In genomic region chr11:907668-908067, GRCh38 we compare ENCODE assay signal across 30 cellular contexts. TPM values are rescaled to one million over a fixed set of nuclear protein-coding genes. Genes with fewer than 3 reads are reported as not detected.
A peak's percentile ranks its signal among the peaks of the same experiment; 100 is the strongest.
DNase-seq lines count a peak whose midpoint lies in the region; ATAC-seq, FAIRE-seq and TF ChIP-seq lines count a peak whose summit lies in the region.
"Had no signal": no experiment of that assay in that cellular context is flagged by ENCODE, and none has a peak within 500 bp of the region (broad histone marks: within the 10 kb centered on the region; RNA-seq: fewer than 3 reads in every experiment).

No MANE protein-coding gene starts in this region.

- no peaks in the 10 kb centered on the region for H3K9me3 Mint-ChIP-seq in activated T-cell treated with anti-CD3 and anti-CD28 coated beads, Interleukin-2, amount 50 U/mL, for 4 hours
- H3K9me3 Mint-ChIP-seq in progenitor cell of endocrine pancreas (ENCODE audit: low read depth) = no peaks in the 10 kb centered on the region
- H3K9me3 Mint-ChIP-seq: central memory CD8-positive, alpha-beta T cell; naive thymus-derived CD8-positive, alpha-beta T cell; T-helper 1 cell treated with Interleukin-12 subunit alpha and Interleukin-12 subunit beta and Interleukin-4 antibody, amounts not matched to agents 30 μg/mL and 1 μg/mL, for 36 hours had no signal

- TF ChIP-seq CTCF in OCI-LY1 (IDR thresholded peaks at IDR 0.05; ENCODE audit: low read length) = no peak
- no peak for TF ChIP-seq CTCF in GM12878 (IDR thresholded peaks at IDR 0.05 in 2 of 3, conservative IDR thresholded peaks at IDR 0.05 in 1 of 3; ENCODE audit: control insufficient read depth in 2 of 3, extremely low read depth in 1 of 3, insufficient read depth in 1 of 3, low read depth in 3 of 3, low read length in 3 of 3)
- TF ChIP-seq CTCF in progenitor cell of endocrine pancreas (IDR thresholded peaks at IDR 0.05; ENCODE audit: unreplicated experiment) = no peak

- H3K9me3 ChIP-seq in OCI-LY1 (ENCODE audit: low read length) = no peaks in the 10 kb centered on the region
- H3K9me3 ChIP-seq in GM12878 (replicated peaks; ENCODE audit: control insufficient read depth, insufficient read depth, low read length) = no peaks in the 10 kb centered on the region
- H3K9me3 ChIP-seq: gastroesophageal sphincter, left ventricle myocardium inferior, transverse colon had no signal

- no peaks in the 10 kb centered on the region for H3F3A ChIP-seq in OCI-LY1 (ENCODE audit: insufficient read depth, low read length)

- peaks cover 12% of the 10 kb centered on the region for H3K36me3 Mint-ChIP-seq in activated T-cell treated with anti-CD3 and anti-CD28 coated beads, Interleukin-2, amount 50 U/mL, for 4 hours (ENCODE audit: insufficient read depth)
- peaks cover 2% of the 10 kb centered on the region for H3K36me3 Mint-ChIP-seq in progenitor cell of endocrine pancreas (ENCODE audit: insufficient read depth)

- CTCF ChIA-PET in GM12878 (lab: Yijun Ruan, JAX) = interaction anchor here (1.4 kb wide), 1 partner anchor 17 kb away, joined by 3 read pairs; no protein-coding TSS in a partner anchor

- in situ Hi-C loops in GM12878 (cut with MboI) = no loop called here

- no peak for DNase-seq in activated T-cell treated with anti-CD3 and anti-CD28 coated beads, Interleukin-2, amount 50 U/mL, for 4 hours
- no peak for DNase-seq in activated T-cell treated with anti-CD3 and anti-CD28 coated beads for 4 hours
- DNase-seq in GM12878 (ENCODE audit: low read depth, low spot score) = peak; percentile 5
- no peak for DNase-seq in progenitor cell of endocrine pancreas (ENCODE audit: low spot score, unreplicated experiment)
- no peak for DNase-seq in posterior cingulate gyrus
- DNase-seq in stimulated activated CD4-positive, alpha-beta T cell treated with anti-CD3 and anti-CD28 coated beads, Interleukin-15, amount 100 ng/mL, for 24 hours = no peak
- no peak for DNase-seq in NCI-H2227 (lab: John Stamatoyannopoulos, UW; ENCODE audit: unreplicated experiment)
- DNase-seq: activated T-cell treated with anti-CD3 and anti-CD28 coated beads, Interleukin-2, amount 50 U/mL, for 48 hours; dermis blood vessel endothelial cell; DMS79; GDM1; hypothalamus; left ventricle myocardium inferior; naive thymus-derived CD8-positive, alpha-beta T cell; NCI-H1105 treated with DMSO at 0.1 percent for 48 hours; NCI-H2029 treated with DMSO at 0.1 percent for 48 hours; NCI-H2227 treated with DMSO at 0.1 percent for 48 hours; NCI-H69; retina; small intestine; stimulated activated CD4-positive, alpha-beta T cell treated with anti-CD3 and anti-CD28 coated beads, Interleukin-1b, Interleukin-23, amount 100 ng/mL, for 48 hours; stimulated activated CD8-positive, alpha-beta memory T cell treated with anti-CD3 and anti-CD28 coated beads, Interleukin-4, amount 100 ng/mL, for 48 hours; transverse colon had no signal

- H3K4me3 ChIP-seq in OCI-LY1 (ENCODE audit: low read depth, low read length, poor library complexity, severe bottlenecking) (no peak overlapping the region), GM12878 (no peak overlapping the region)
- H3K4me3 ChIP-seq: gastroesophageal sphincter, left ventricle myocardium inferior, SK-N-MC, transverse colon had no signal

- ATAC-seq in activated T-cell treated with anti-CD3 and anti-CD28 coated beads, Interleukin-2, amount 50 U/mL, for 4 hours = no peak
- ATAC-seq in GM12878 = peak; percentile 34
- ATAC-seq: gastroesophageal sphincter; HCT116; naive thymus-derived CD8-positive, alpha-beta T cell had no signal

- 3% methylated on average over 2 of the region's 2 CpGs for WGBS in GM12878 (ENCODE audit: insufficient coverage, insufficient replicate concordance, low lambda C conversion rate, missing lambda C conversion rate)

- H3K27me3 Mint-ChIP-seq in activated T-cell treated with anti-CD3 and anti-CD28 coated beads, Interleukin-2, amount 50 U/mL, for 4 hours (ENCODE audit: low read depth) = no peaks in the 10 kb centered on the region
- no peaks in the 10 kb centered on the region for H3K27me3 Mint-ChIP-seq in progenitor cell of endocrine pancreas
- H3K27me3 Mint-ChIP-seq: central memory CD8-positive, alpha-beta T cell; naive thymus-derived CD8-positive, alpha-beta T cell had no signal

- H3K4me1 ChIP-seq in OCI-LY1 (ENCODE audit: insufficient read depth, low read length, severe bottlenecking) = peaks cover 22% of the 10 kb centered on the region
- peaks cover 23% of the 10 kb centered on the region for H3K4me1 ChIP-seq in GM12878 (ENCODE audit: control insufficient read depth, insufficient read depth, low read length)

- peak overlapping the region; percentile 13 for H3K27ac ChIP-seq in OCI-LY1 (ENCODE audit: low read depth, low read length, poor library complexity, severe bottlenecking)
- H3K27ac ChIP-seq in GM12878 (ENCODE audit: control insufficient read depth, insufficient read depth) = no peak overlapping the region
- H3K27ac ChIP-seq: gastroesophageal sphincter, left ventricle myocardium inferior, SK-N-MC, transverse colon had no signal

- peak overlapping the region; percentile 40 for H3K4me3 Mint-ChIP-seq in activated T-cell treated with anti-CD3 and anti-CD28 coated beads, Interleukin-2, amount 50 U/mL, for 4 hours
- H3K4me3 Mint-ChIP-seq in progenitor cell of endocrine pancreas (ENCODE audit: low read depth) = peak overlapping the region; percentile 53
- H3K4me3 Mint-ChIP-seq: central memory CD8-positive, alpha-beta T cell; T-helper 1 cell treated with Interleukin-12 subunit alpha and Interleukin-12 subunit beta and Interleukin-4 antibody, amounts not matched to agents 30 μg/mL and 1 μg/mL, for 36 hours had no signal

- no peaks in the 10 kb centered on the region for H3K9me2 ChIP-seq in OCI-LY1 (ENCODE audit: low read depth, low read length)

- SMC1A ChIA-PET in GM12878 (lab: Charles Lee; ENCODE audit: uncharacterized antibody, unreplicated experiment) = no interaction called here

- H3K9ac ChIP-seq in OCI-LY1 (ENCODE audit: low read length) (no peak overlapping the region), GM12878 (ENCODE audit: control insufficient read depth, insufficient read depth, low read length) (no peak overlapping the region)

- POLR2A ChIA-PET in GM12878 (lab: Charles Lee) = interaction anchor here (0.6 kb wide), 1 partner anchor 32 kb away, joined by 3 read pairs; no protein-coding TSS in a partner anchor

- H3K27ac Mint-ChIP-seq in progenitor cell of endocrine pancreas = no peak overlapping the region
- H3K27ac Mint-ChIP-seq: T-helper 1 cell treated with Interleukin-12 subunit alpha and Interleukin-12 subunit beta and Interleukin-4 antibody, amounts not matched to agents 30 μg/mL and 1 μg/mL, for 36 hours had no signal

- H4K20me1 ChIP-seq in OCI-LY1 (ENCODE audit: insufficient read depth, low read length) (no peaks in the 10 kb centered on the region), GM12878 (ENCODE audit: control insufficient read depth, insufficient read depth) (no peaks in the 10 kb centered on the region)

- no peak overlapping the region for H3K4me2 ChIP-seq in OCI-LY1 (ENCODE audit: low read length)
- H3K4me2 ChIP-seq in GM12878 (ENCODE audit: control insufficient read depth, insufficient read depth) = no peak overlapping the region

- H3K4me1 Mint-ChIP-seq in activated T-cell treated with anti-CD3 and anti-CD28 coated beads, Interleukin-2, amount 50 U/mL, for 4 hours (ENCODE audit: low read depth) = peaks cover 18% of the 10 kb centered on the region
- H3K4me1 Mint-ChIP-seq in progenitor cell of endocrine pancreas (ENCODE audit: low read depth) = peaks cover 8% of the 10 kb centered on the region

- H3K79me2 ChIP-seq in OCI-LY1 (ENCODE audit: insufficient read depth, low read length) (0 out of 2 replicates have a peak, but pooled peaks cover 7% of the 10 kb centered on the region), GM12878 (ENCODE audit: control insufficient read depth, insufficient read depth, low read length) (peaks cover 19% of the 10 kb centered on the region)

- H2AFZ ChIP-seq in OCI-LY1 (ENCODE audit: low read length) (no peak overlapping the region), GM12878 (ENCODE audit: control insufficient read depth, low read depth, low read length) (no peak overlapping the region)

- no peak for TF ChIP-seq EP300 in GM12878 (IDR thresholded peaks at IDR 0.05; ENCODE audit: borderline replicate concordance in 1 of 2, control insufficient read depth in 1 of 2, low read depth in 2 of 2, low read length in 2 of 2)

- TF ChIP-seq POLR2A in GM12878 (IDR thresholded peaks at IDR 0.05; ENCODE audit: low read depth, low read length) = no peak

- RAD21 ChIA-PET in GM12878 (lab: Charles Lee; ENCODE audit: unreplicated experiment) = no interaction called here

- no peak for FAIRE-seq in GM12878 (lab: Jason Lieb, UNC)
- FAIRE-seq: A204.1, small intestine had no signal

- no TSS peak for BruUV-seq in GM12878 (replicated peaks; lab: Mats Ljungman, UMichigan)

- H3K36me3 ChIP-seq in OCI-LY1 (ENCODE audit: insufficient read depth, low read length) (peaks cover 22% of the 10 kb centered on the region), GM12878 (ENCODE audit: control insufficient read depth in 2 of 2, insufficient read depth in 2 of 2, low read length in 1 of 2) (peaks cover 5 to 6% of the 10 kb centered on the region in 2 experiments)

- H3K27me3 ChIP-seq in OCI-LY1 (ENCODE audit: insufficient read depth, low read length) = no peaks in the 10 kb centered on the region; the same call in 1 of the 2 replicates
- no peaks in the 10 kb centered on the region for H3K27me3 ChIP-seq in GM12878 (replicated peaks in 1 of 2; ENCODE audit: control insufficient read depth in 2 of 2, insufficient read depth in 2 of 2, low read length in 1 of 2)
- H3K27me3 ChIP-seq: gastroesophageal sphincter, transverse colon had no signal

- intact Hi-C loops in GM12878 (cut with micrococcal nuclease; ENCODE audit: unreplicated experiment) = no loop called here
- intact Hi-C loops in posterior cingulate gyrus (cut with DNase I) = no loop called here

- TF ChIP-seq RAD21 in GM12878 (IDR thresholded peaks at IDR 0.05; ENCODE audit: insufficient read depth, low read depth, low read length) = no peak

RNA-seq across cellular contexts. Expression of gene CHID1, which starts 2.9 kb away (rescaled TPM):
- 100 to 1,000 TPM; 102 to 115 (median 104) TPM for total RNA-seq in activated T-cell treated with anti-CD3 and anti-CD28 coated beads, Interleukin-2, amount 50 U/mL, for 4 hours
- total RNA-seq in GM12878 (2013; cell fraction: nucleolus; rRNA removed) = 35.6 and 47.2 TPM in 2 replicates
- total RNA-seq in GM12878 (2014; rRNA removed) (20.7 and 30.2 TPM in 2 replicates), GM12878 (2014; rRNA removed; fragmentation: Illumina TruSeq; extraction: Trizol) (15.5 and 16.7 TPM in 2 replicates), GM12878 (2021) (48.5 and 54.2 TPM in 2 replicates), progenitor cell of endocrine pancreas (79.1 and 87.0 TPM in 2 replicates)
- 17.6 TPM for polyA plus RNA-seq in GM12878 (2011; ENCODE audit: low read depth)
- polyA plus RNA-seq in GM12878 (2011; rRNA removed) (15.5 and 30.1 TPM in 2 replicates), GM12878 (2014; fragmentation: Illumina TruSeq; extraction: Trizol) (11.1 and 20.2 TPM in 2 replicates), GM12878 (2014; fragmentation: Nextera tagmentation; extraction: Ambion mirVana) (10 to 100 TPM in 1 of 2 experiments, 1 to 10 TPM in 1; 4.8 to 10.1 TPM), GM12878 (2014; rRNA removed) (38.9 and 40.2 TPM in 2 replicates), GM12878 (2016; fragmentation: Nextera tagmentation; extraction: Ambion mirVana) (10 to 100 TPM; 63.3 to 75.2 TPM)
- 45.8 and 56.7 TPM in 2 replicates for polyA plus RNA-seq in GM12878 (2011; cell fraction: cytosol; rRNA removed)
- polyA plus RNA-seq in GM12878 (2011; cell fraction: nucleus; rRNA removed) = 53.3 and 64.0 TPM in 2 replicates
- polyA plus RNA-seq in GM12878 (2012) = 30.5 and 35.3 TPM in 2 replicates
- 36.6 and 44.7 TPM in 2 replicates for polyA minus RNA-seq in GM12878 (2011; rRNA and poly(A)+ RNA removed)
- polyA minus RNA-seq in GM12878 (2011; cell fraction: cytosol; rRNA and poly(A)+ RNA removed) = 19.8 and 21.9 TPM in 2 replicates
- polyA minus RNA-seq in GM12878 (2011; cell fraction: nucleus; rRNA and poly(A)+ RNA removed) = 18.6 and 24.4 TPM in 2 replicates

RNA-seq across cellular contexts. Expression of gene AP2A2, which starts 18.0 kb away (rescaled TPM):
- 10 to 100 TPM; 30.4 to 41.7 (median 38.0) TPM for total RNA-seq in activated T-cell treated with anti-CD3 and anti-CD28 coated beads, Interleukin-2, amount 50 U/mL, for 4 hours
- 81.6 and 92.4 TPM in 2 replicates for total RNA-seq in GM12878 (2013; cell fraction: nucleolus; rRNA removed)
- total RNA-seq in GM12878 (2014; rRNA removed) (12.8 and 15.1 TPM in 2 replicates), GM12878 (2014; rRNA removed; fragmentation: Illumina TruSeq; extraction: Trizol) (17.7 TPM in 2 replicates), GM12878 (2021) (42.0 and 46.8 TPM in 2 replicates), progenitor cell of endocrine pancreas (86.6 and 88.8 TPM in 2 replicates)
- polyA plus RNA-seq in GM12878 (2011; ENCODE audit: low read depth) = 27.9 TPM
- polyA plus RNA-seq in GM12878 (2011; rRNA removed) (23.2 and 34.8 TPM in 2 replicates), GM12878 (2014; fragmentation: Illumina TruSeq; extraction: Trizol) (39.6 and 48.8 TPM in 2 replicates), GM12878 (2014; fragmentation: Nextera tagmentation; extraction: Ambion mirVana) (1 to 10 TPM in 1 of 2 experiments, under 1 TPM in 1; 0.58 to 2.6 TPM), GM12878 (2014; rRNA removed) (26.4 and 32.6 TPM in 2 replicates), GM12878 (2016; fragmentation: Nextera tagmentation; extraction: Ambion mirVana) (10 to 100 TPM; 14.4 to 18.8 TPM)
- polyA plus RNA-seq in GM12878 (2011; cell fraction: cytosol; rRNA removed) = 27.5 and 29.6 TPM in 2 replicates
- polyA plus RNA-seq in GM12878 (2011; cell fraction: nucleus; rRNA removed) = 106 and 121 TPM in 2 replicates
- 21.7 and 22.3 TPM in 2 replicates for polyA plus RNA-seq in GM12878 (2012)
- polyA minus RNA-seq in GM12878 (2011; rRNA and poly(A)+ RNA removed) = 40.8 and 41.6 TPM in 2 replicates
- 24.7 and 32.3 TPM in 2 replicates for polyA minus RNA-seq in GM12878 (2011; cell fraction: cytosol; rRNA and poly(A)+ RNA removed)
- 23.9 and 38.2 TPM in 2 replicates for polyA minus RNA-seq in GM12878 (2011; cell fraction: nucleus; rRNA and poly(A)+ RNA removed)
